10 cellular contexts compared by ENCODE assay signal in the genomic region with DNA sequence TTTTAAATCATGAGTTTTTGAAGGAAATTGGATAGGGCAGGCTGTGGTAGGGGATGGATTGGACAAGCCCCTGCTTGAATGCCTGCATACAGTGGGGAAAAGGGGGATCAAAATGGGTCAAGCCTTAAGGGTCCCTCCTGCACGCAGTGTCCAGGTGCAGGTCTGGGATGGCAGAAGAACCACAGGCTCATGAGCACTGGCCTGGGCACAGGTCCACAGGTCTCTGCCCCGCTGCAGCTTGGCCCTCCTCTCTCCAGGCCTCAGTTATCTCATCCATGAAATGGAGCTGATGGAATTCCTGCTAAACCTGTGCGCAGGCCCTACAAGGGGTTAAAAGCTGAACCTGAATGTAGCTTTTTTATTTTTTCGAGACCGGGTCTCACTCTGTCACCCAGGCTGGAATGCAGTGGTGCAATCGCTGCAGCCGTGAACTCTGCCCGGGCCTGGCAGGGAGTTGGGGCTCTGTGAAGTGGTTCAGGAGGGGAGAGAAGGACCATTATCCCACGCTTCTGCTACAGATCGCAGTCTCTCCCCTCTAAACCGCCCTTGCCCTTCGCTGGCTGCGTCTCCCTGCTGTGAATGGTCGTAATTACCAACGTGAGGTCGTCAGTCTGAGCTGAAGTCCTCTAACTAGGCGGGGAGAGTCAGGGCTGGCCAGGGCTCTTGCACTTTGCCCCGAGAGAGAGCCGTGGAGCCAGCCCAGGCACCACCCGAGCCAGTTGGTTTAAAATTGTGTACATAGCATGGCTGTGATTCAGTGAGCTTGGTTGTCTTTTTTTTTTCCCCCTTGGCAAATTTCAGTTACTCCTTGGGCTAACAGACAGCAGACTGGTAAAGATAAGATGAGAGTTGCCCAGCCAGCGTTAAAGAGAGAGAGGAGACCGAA.
DNase-seq lines count a peak whose midpoint lies in the region; ATAC-seq, FAIRE-seq and TF ChIP-seq lines count a peak whose summit lies in the region.
"Had no signal": no experiment of that assay in that cellular context is flagged by ENCODE, and none has a peak within 500 bp of the region (broad histone marks: within the 10 kb centered on the region; RNA-seq: fewer than 3 reads in every experiment).

No MANE protein-coding gene starts in this region.

- peak overlapping the region; percentile 32 for H3K27ac ChIP-seq in muscle layer of colon (ENCODE audit: low read depth, low read length)

- H3K4me3 ChIP-seq in fibroblast of mammary gland (ENCODE audit: control insufficient read depth, low read depth, low read length) (no peak overlapping the region), muscle layer of colon (ENCODE audit: low read depth in 1 of 2, low read length in 2 of 2) (no peak overlapping the region)

- FAIRE-seq in RCC 7860 (lab: Jason Lieb, UNC) = peak; percentile 87

- no peaks in the 10 kb centered on the region for H3K9me3 ChIP-seq in muscle layer of colon (ENCODE audit: low read length)

- TF ChIP-seq CTCF in fibroblast of mammary gland (conservative IDR thresholded peaks at IDR 0.05; ENCODE audit: control insufficient read depth, insufficient read depth, low read depth, low read length) = no peak

- no peaks in the 10 kb centered on the region for H3K27me3 ChIP-seq in muscle layer of colon (ENCODE audit: control insufficient read depth in 1 of 2, insufficient read depth in 2 of 2, low read length in 2 of 2)

- DNase-seq in RCC 7860 (ENCODE audit: low spot score) (peak; percentile 78), fibroblast of mammary gland (ENCODE audit: low read depth) (peak; percentile 26), ureter (ENCODE audit: low spot score) (peak; percentile 55)
- DNase-seq in activated CD8-positive, alpha-beta memory T cell treated with anti-CD3 and anti-CD28 coated beads, Interleukin-2, amount 50 U/mL, for 48 hours = no peak
- DNase-seq: activated naive CD4-positive, alpha-beta T cell; GF-D8; stimulated activated CD4-positive, alpha-beta T cell treated with anti-CD3 and anti-CD28 coated beads, Interleukin-15, amount 100 ng/mL, for 24 hours had no signal

- no peak overlapping the region for H3K9ac ChIP-seq in muscle layer of colon (ENCODE audit: low read length)

- peaks cover 9% of the 10 kb centered on the region for H3K4me1 ChIP-seq in muscle layer of colon (ENCODE audit: insufficient read depth, low read length)

- ATAC-seq in HG02870 (IDR thresholded peaks at IDR 0.05; ENCODE audit: unreplicated experiment) (no peak), GM21367 (IDR thresholded peaks at IDR 0.05; ENCODE audit: unreplicated experiment) (no peak)

- no peaks in the 10 kb centered on the region for H3K36me3 ChIP-seq in muscle layer of colon (ENCODE audit: insufficient read depth, low read length)
